ENCODE assay signal across 17 cellular contexts in the genomic region with DNA sequence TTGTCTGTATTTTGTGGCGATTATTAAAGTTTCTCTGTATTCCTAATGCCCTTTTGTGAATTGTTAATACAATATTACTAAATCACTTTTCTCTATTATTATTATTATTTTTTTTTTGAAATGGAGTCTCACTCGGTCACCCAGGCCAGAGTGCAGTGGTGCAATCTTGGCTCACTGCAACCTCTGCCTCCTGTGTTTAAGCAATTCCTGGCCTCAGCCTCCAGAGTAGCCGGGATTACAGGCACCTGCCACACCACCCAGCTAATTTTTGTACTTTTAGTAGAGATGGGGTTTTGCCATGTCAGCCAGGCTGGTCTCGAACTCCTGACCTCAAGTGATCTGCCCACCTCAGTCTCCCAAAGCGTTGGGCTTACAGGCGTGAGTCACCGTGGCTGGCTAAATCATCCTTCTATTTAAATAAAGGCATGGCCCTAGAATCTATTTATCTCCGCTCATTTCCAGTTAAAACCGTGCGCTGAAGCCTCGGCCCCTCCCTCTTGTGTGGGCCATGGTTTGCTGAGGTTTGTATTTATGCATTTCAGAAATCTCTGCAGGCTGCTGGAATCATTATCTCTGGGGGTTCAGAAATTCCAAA.
"Had no signal": no experiment of that assay in that cellular context is flagged by ENCODE, and none has a peak within 500 bp of the region (broad histone marks: within the 10 kb centered on the region; RNA-seq: fewer than 3 reads in every experiment).

No MANE protein-coding gene starts in this region.

- H3K9me3 Mint-ChIP-seq: stimulated activated naive CD8-positive, alpha-beta T cell treated with anti-CD3 and anti-CD28 coated beads, Interleukin-15, Interleukin-2, amounts not matched to agents 100 ng/mL and 50 ng/mL, for 24 hours had no signal

- H3K4me1 Mint-ChIP-seq: nephron progenitor cell had no signal

- ATAC-seq: effector memory CD8-positive, alpha-beta T cell had no signal

- H3K27ac Mint-ChIP-seq: activated CD4-positive, alpha-beta memory T cell treated with anti-CD3 and anti-CD28 coated beads for 36 hours; activated naive CD8-positive, alpha-beta T cell treated with anti-CD3 and anti-CD28 coated beads for 36 hours; brain; effector memory CD8-positive, alpha-beta T cell; nephron progenitor cell; stimulated activated naive CD8-positive, alpha-beta T cell treated with anti-CD3 and anti-CD28 coated beads, Interleukin-15, Interleukin-2, amounts not matched to agents 100 ng/mL and 50 ng/mL, for 24 hours had no signal

- DNase-seq: activated CD4-positive, alpha-beta memory T cell treated with anti-CD3 and anti-CD28 coated beads for 36 hours; activated naive CD8-positive, alpha-beta T cell treated with anti-CD3 and anti-CD28 coated beads for 36 hours; amygdala; caudate nucleus; effector memory CD8-positive, alpha-beta T cell; foreskin melanocyte; glutamatergic neuron; hippocampal formation; islet precursor cell; left colon; nephron progenitor cell; nucleus accumbens; posterior cingulate gyrus; transverse colon; uterus had no signal

- H3K4me3 Mint-ChIP-seq: activated CD4-positive, alpha-beta memory T cell treated with anti-CD3 and anti-CD28 coated beads for 36 hours; activated naive CD8-positive, alpha-beta T cell treated with anti-CD3 and anti-CD28 coated beads for 36 hours; brain; effector memory CD8-positive, alpha-beta T cell; nephron progenitor cell; stimulated activated naive CD8-positive, alpha-beta T cell treated with anti-CD3 and anti-CD28 coated beads, Interleukin-15, Interleukin-2, amounts not matched to agents 100 ng/mL and 50 ng/mL, for 24 hours had no signal

- H3K36me3 Mint-ChIP-seq: activated CD4-positive, alpha-beta memory T cell treated with anti-CD3 and anti-CD28 coated beads for 36 hours; activated naive CD8-positive, alpha-beta T cell treated with anti-CD3 and anti-CD28 coated beads for 36 hours; brain had no signal
